In genomic region chr1:156104065-156104810, GRCh38 we compare ENCODE assay signal across 8 cellular contexts. TPM values are rescaled to one million over a fixed set of nuclear protein-coding genes. Genes with fewer than 3 reads are reported as not detected.
DNase-seq lines count a peak whose midpoint lies in the region; ATAC-seq and TF ChIP-seq lines count a peak whose summit lies in the region.

No MANE protein-coding gene starts in this region.

- no peak for TF ChIP-seq CTCF in CD4-positive, alpha-beta T cell (IDR thresholded peaks at IDR 0.05)
- no peak for TF ChIP-seq CTCF in tibial nerve (IDR thresholded peaks at IDR 0.05)

- peak in 5 of 10 experiments; percentile 37 to 69 (median 62) for DNase-seq in CD4-positive, alpha-beta T cell
- DNase-seq in HT-29 (ENCODE audit: low spot score) (peak; percentile 93), T-helper 2 cell (peak in 4 of 5 experiments; percentile 30 to 79 (median 60)), dermis microvascular lymphatic vessel endothelial cell (ENCODE audit: low read depth in 2 of 2) (peak; percentile 79 to 98), medulla oblongata (ENCODE audit: extremely low spot score) (peak; percentile 58), tibial nerve (ENCODE audit: low spot score in 2 of 2) (peak in 1 of 2 donors; percentile 63), HEK293T (ENCODE audit: extremely low spot score) (no peak)

- POLR2A ChIA-PET in CD4-positive, alpha-beta T cell (lab: Charles Lee) = interaction anchor here (1.3 to 1.6 kb wide), 2 partner anchors 22 to 25 kb away, joined by 6 to 7 read pairs; no protein-coding TSS in a partner anchor
- POLR2A ChIA-PET in HEK293T (lab: Yijun Ruan, JAX) = interaction anchor here (1.1 to 11.3 kb wide), 3 partner anchors 10 to 178 kb away, joined by 4 to 60 read pairs (median 7); partner anchors contain the start of genes LMNA and SMG5

- H3K4me3 Mint-ChIP-seq in CD4-positive, alpha-beta T cell = peak overlapping the region; percentile 74

- H3K36me3 ChIP-seq in tibial nerve = no peaks in the 10 kb centered on the region

- H3K9me3 ChIP-seq in CD4-positive, alpha-beta T cell (ENCODE audit: control insufficient read depth, low read length) = no peaks in the 10 kb centered on the region
- no peaks in the 10 kb centered on the region for H3K9me3 ChIP-seq in tibial nerve

- ATAC-seq in CD4-positive, alpha-beta T cell (ENCODE audit: poor library complexity) = peak; percentile 32
- ATAC-seq in HG02884 (IDR thresholded peaks at IDR 0.05; ENCODE audit: unreplicated experiment) = no peak

- H3K27me3 Mint-ChIP-seq in CD4-positive, alpha-beta T cell = no peaks in the 10 kb centered on the region

- H3K27ac ChIP-seq in CD4-positive, alpha-beta T cell (ENCODE audit: low read depth, low read length) = peak overlapping the region; percentile 29
- H3K27ac ChIP-seq in tibial nerve = peak overlapping the region; percentile 93 to 97 (median 96)

- peak in 1 of 2 donors; percentile 65 for TF ChIP-seq EP300 in tibial nerve (IDR thresholded peaks at IDR 0.05)

- H3K36me3 Mint-ChIP-seq in CD4-positive, alpha-beta T cell (ENCODE audit: low read depth) = peaks cover 4% of the 10 kb centered on the region

- no peak overlapping the region for H3K4me3 ChIP-seq in tibial nerve

- CTCF ChIA-PET in CD4-positive, alpha-beta T cell (lab: Charles Lee) = interaction anchor here (0.8 to 4.0 kb wide), 2 partner anchors 8 to 10 kb away, joined by 4 to 41 read pairs; no protein-coding TSS in a partner anchor
- CTCF ChIA-PET in HEK293T (lab: Yijun Ruan, JAX) = interaction anchor here (0.6 to 2.0 kb wide), 8 partner anchors 12 to 294 kb away, joined by 3 to 12 read pairs (median 4); no protein-coding TSS in a partner anchor

- H3K27me3 ChIP-seq in CD4-positive, alpha-beta T cell (ENCODE audit: control insufficient read depth, insufficient read depth, low read length) = no peaks in the 10 kb centered on the region
- no peaks in the 10 kb centered on the region for H3K27me3 ChIP-seq in tibial nerve

- WGBS in tibial nerve, 2 donors = 26 to 46% methylated on average over 9 to 15 of the region's 15 CpGs

- intact Hi-C loops in CD4-positive, alpha-beta T cell (cut with DNase I, micrococcal nuclease) = no loop called here

- H3K27ac Mint-ChIP-seq in CD4-positive, alpha-beta T cell = peak overlapping the region; percentile 94

- H3K4me1 Mint-ChIP-seq in CD4-positive, alpha-beta T cell (ENCODE audit: low read depth) = peaks cover 51% of the 10 kb centered on the region

- H3K9me3 Mint-ChIP-seq in CD4-positive, alpha-beta T cell = no peaks in the 10 kb centered on the region

- peak; percentile 16 to 32 for TF ChIP-seq POLR2A in tibial nerve (IDR thresholded peaks at IDR 0.05)

- H3K4me1 ChIP-seq in tibial nerve = peaks cover 8 to 87% (median 55%) of the 10 kb centered on the region in 4 donors

TF ChIP-seq in HEK293T, 16 proteins besides CTCF, POLR2A, EP300 and RAD21:
- TF ChIP-seq FOXK2 (IDR thresholded peaks at IDR 0.05) = no peak
- no peak for TF ChIP-seq SP1 (IDR thresholded peaks at IDR 0.05)
- TF ChIP-seq FOXM1 (IDR thresholded peaks at IDR 0.05; ENCODE audit: borderline replicate concordance) = no peak
- no peak for TF ChIP-seq ARNT (IDR thresholded peaks at IDR 0.05)
- no peak for TF ChIP-seq FOXA1 (IDR thresholded peaks at IDR 0.05)
- no peak for TF ChIP-seq LEF1 (IDR thresholded peaks at IDR 0.05; ENCODE audit: borderline replicate concordance)
- no peak for TF ChIP-seq HDGF (IDR thresholded peaks at IDR 0.05; ENCODE audit: borderline replicate concordance)

RNA-seq across cellular contexts. Expression of gene LMNA, which starts 10.3 kb away (rescaled TPM):
- 100 to 1,000 TPM; 435 to 455 TPM for total RNA-seq in CD4-positive, alpha-beta T cell
- 1,664 and 1,875 TPM in 2 replicates for total RNA-seq in HT-29 (2014; rRNA removed; shearing (Covaris generic))
- total RNA-seq in dermis microvascular lymphatic vessel endothelial cell (402 and 626 TPM in 2 replicates), tibial nerve (100 to 1,000 TPM; 371 to 501 (median 419) TPM)

RNA-seq across cellular contexts. Expression of gene MEX3A, which starts 22.0 kb away (rescaled TPM):
- total RNA-seq in CD4-positive, alpha-beta T cell = under 1 TPM; 0.27 to 0.36 TPM
- total RNA-seq in HT-29 (2014; rRNA removed; shearing (Covaris generic)) = 9.3 and 13.3 TPM in 2 replicates
- total RNA-seq in dermis microvascular lymphatic vessel endothelial cell (3.6 and 7.0 TPM in 2 replicates), tibial nerve (1 to 10 TPM in 1 of 4 donors, under 1 TPM in 3; under 0.01 to 1.2 (median 0.43) TPM)

RNA-seq across cellular contexts. Expression of gene RAB25, which starts 43.3 kb away (rescaled TPM):
- total RNA-seq in CD4-positive, alpha-beta T cell = 1 to 10 TPM in 1 of 2 experiments, under 1 TPM in 1; 0.58 to 1.3 TPM
- total RNA-seq in HT-29 (2014; rRNA removed; shearing (Covaris generic)) = 163 and 185 TPM in 2 replicates
- total RNA-seq in dermis microvascular lymphatic vessel endothelial cell = not detected in 2 replicates
- not detected for total RNA-seq in tibial nerve

RNA-seq across cellular contexts. Expression of gene SEMA4A, which starts 49.1 kb away (rescaled TPM):
- 10 to 100 TPM in 1 of 2 experiments, 1 to 10 TPM in 1; 9.4 to 10.1 TPM for total RNA-seq in CD4-positive, alpha-beta T cell
- 5.1 and 11.6 TPM in 2 replicates for total RNA-seq in HT-29 (2014; rRNA removed; shearing (Covaris generic))
- total RNA-seq in dermis microvascular lymphatic vessel endothelial cell = 0.39 and 0.51 TPM in 2 replicates
- 1 to 10 TPM; 1.8 to 4.6 (median 3.5) TPM for total RNA-seq in tibial nerve

RNA-seq across cellular contexts. Expression of gene LAMTOR2, which starts 49.7 kb away (rescaled TPM):
- total RNA-seq in CD4-positive, alpha-beta T cell = 1 to 10 TPM; 7.0 to 8.7 TPM
- 108 and 130 TPM in 2 replicates for total RNA-seq in HT-29 (2014; rRNA removed; shearing (Covaris generic))
- total RNA-seq in dermis microvascular lymphatic vessel endothelial cell = 83.2 and 89.3 TPM in 2 replicates
- total RNA-seq in tibial nerve = 10 to 100 TPM; 32.6 to 51.8 (median 47.8) TPM

Comparison
In these comparisons a context has a peak if more than half of its experiments do, and no peak if none do; other contexts are left out.
1. RNA of gene RAB25, which starts 43.3 kb away (total RNA-seq): 163 to 185 TPM in HT-29; 0.58 to 1.3 TPM in CD4-positive, alpha-beta T cell, not detected in dermis microvascular lymphatic vessel endothelial cell and not detected in tibial nerve; every median in the first group is over 10 times any median in the second.